ENCODE assay signal across 9 cellular contexts in genomic region chr10:119306964-119307363, GRCh38.
DNase-seq lines count a peak whose midpoint lies in the region; ATAC-seq and TF ChIP-seq lines count a peak whose summit lies in the region.
"Had no signal": no experiment of that assay in that cellular context is flagged by ENCODE, and none has a peak within 500 bp of the region (broad histone marks: within the 10 kb centered on the region; RNA-seq: fewer than 3 reads in every experiment).

No MANE protein-coding gene starts in this region.

- peak; percentile 18 for TF ChIP-seq CTCF in CD4-positive, alpha-beta T cell (IDR thresholded peaks at IDR 0.05)

- H3K4me3 Mint-ChIP-seq in CD4-positive, alpha-beta T cell, result peak overlapping the region; percentile 88
- peak overlapping the region; percentile 68 for H3K4me3 Mint-ChIP-seq in activated naive CD4-positive, alpha-beta T cell treated with anti-CD3 and anti-CD28 coated beads for 36 hours
- H3K4me3 Mint-ChIP-seq in naive B cell, result peak overlapping the region; percentile 66 to 96 (median 87)

- peaks cover 68% of the 10 kb centered on the region for H3K4me1 Mint-ChIP-seq in CD4-positive, alpha-beta T cell (ENCODE audit: low read depth)
- peaks cover 65% of the 10 kb centered on the region for H3K4me1 Mint-ChIP-seq in activated naive CD4-positive, alpha-beta T cell treated with anti-CD3 and anti-CD28 coated beads for 36 hours (ENCODE audit: low read depth)
- peaks cover 86 to 96% (median 95%) of the 10 kb centered on the region in 3 donors for H3K4me1 Mint-ChIP-seq in naive B cell

- no peaks in the 10 kb centered on the region for H3K9me3 Mint-ChIP-seq in CD4-positive, alpha-beta T cell
- H3K9me3 Mint-ChIP-seq in activated naive CD4-positive, alpha-beta T cell treated with anti-CD3 and anti-CD28 coated beads for 36 hours, result no peaks in the 10 kb centered on the region
- H3K9me3 Mint-ChIP-seq in naive B cell, result no peaks in the 10 kb centered on the region

- peak; percentile 7 for ATAC-seq in CD4-positive, alpha-beta T cell (ENCODE audit: poor library complexity)
- peak; percentile 11 for ATAC-seq in HG02884 (IDR thresholded peaks at IDR 0.05; ENCODE audit: unreplicated experiment)
- ATAC-seq in naive B cell (ENCODE audit: low read depth in 2 of 2), result no peak
- ATAC-seq in HG03196 (IDR thresholded peaks at IDR 0.05; ENCODE audit: unreplicated experiment), result no peak
- ATAC-seq in HG02885 (IDR thresholded peaks at IDR 0.05; ENCODE audit: poor library complexity, unreplicated experiment), result no peak

- POLR2A ChIA-PET in CD4-positive, alpha-beta T cell (lab: Charles Lee), result interaction anchor here (1.5 to 3.6 kb wide), 5 partner anchors 36 to 236 kb away, joined by 4 to 63 read pairs (median 9); partner anchors contain the start of genes GRK5, RGS10 and SFXN4

- intact Hi-C loops in CD4-positive, alpha-beta T cell (cut with DNase I, micrococcal nuclease), result loop anchor here (2.0 to 5.0 kb wide), 5 partner anchors 38 to 235 kb away; partner anchors contain the start of genes GRK5 (in 2 of the 2) and RGS10 (in 1 of the 2)
- intact Hi-C loops in activated naive CD4-positive, alpha-beta T cell treated with anti-CD3 and anti-CD28 coated beads for 36 hours (cut with micrococcal nuclease), result loop anchor here (1.0 to 10.0 kb wide), 19 partner anchors 8 to 552 kb away; partner anchors contain the start of genes CACUL1, EIF3A, INPP5F and TIAL1

- peak overlapping the region; percentile 94 for H3K27ac Mint-ChIP-seq in CD4-positive, alpha-beta T cell
- peak overlapping the region; percentile 99 for H3K27ac Mint-ChIP-seq in activated naive CD4-positive, alpha-beta T cell treated with anti-CD3 and anti-CD28 coated beads for 36 hours
- peak overlapping the region; percentile 100 for H3K27ac Mint-ChIP-seq in naive B cell

- no peaks in the 10 kb centered on the region for H3K27me3 Mint-ChIP-seq in CD4-positive, alpha-beta T cell
- H3K27me3 Mint-ChIP-seq in activated naive CD4-positive, alpha-beta T cell treated with anti-CD3 and anti-CD28 coated beads for 36 hours (ENCODE audit: low read depth), result no peaks in the 10 kb centered on the region
- no peaks in the 10 kb centered on the region for H3K27me3 Mint-ChIP-seq in naive B cell

- in situ Hi-C loops in KBM-7 (cut with MboI; ENCODE audit: low pct_unique_long_range_greater_than_20kb, low sequenced_read_pairs), result no loop called here

- no peaks in the 10 kb centered on the region for H3K27me3 ChIP-seq in CD4-positive, alpha-beta T cell (ENCODE audit: control insufficient read depth, insufficient read depth, low read length)

- no peaks in the 10 kb centered on the region for H3K9me3 ChIP-seq in CD4-positive, alpha-beta T cell (ENCODE audit: control insufficient read depth, low read length)

- DNase-seq in CD4-positive, alpha-beta T cell, result no peak
- peak; percentile 58 for DNase-seq in activated naive CD4-positive, alpha-beta T cell treated with anti-CD3 and anti-CD28 coated beads for 36 hours
- DNase-seq in naive B cell (no peak), NCI-H748 (lab: John Stamatoyannopoulos, UW; ENCODE audit: unreplicated experiment) (no peak), KBM-7 (no peak)
- DNase-seq: NCI-H2081 had no signal

- CTCF ChIA-PET in CD4-positive, alpha-beta T cell (lab: Charles Lee), result interaction anchor here (0.7 to 3.2 kb wide), 8 partner anchors 10 to 234 kb away, joined by 3 to 29 read pairs (median 4); partner anchors contain the start of gene GRK5
- CTCF ChIA-PET in activated naive CD4-positive, alpha-beta T cell treated with anti-CD3 and anti-CD28 coated beads for 36 hours (lab: Charles Lee), result interaction anchor here (0.7 to 3.8 kb wide), 9 partner anchors 9 to 107 kb away, joined by 3 to 22 read pairs (median 4); partner anchors contain the start of gene GRK5

- H3K27ac ChIP-seq in CD4-positive, alpha-beta T cell (ENCODE audit: low read depth, low read length), result peak overlapping the region; percentile 94

- no peaks in the 10 kb centered on the region for H3K36me3 Mint-ChIP-seq in CD4-positive, alpha-beta T cell (ENCODE audit: low read depth)
- H3K36me3 Mint-ChIP-seq in activated naive CD4-positive, alpha-beta T cell treated with anti-CD3 and anti-CD28 coated beads for 36 hours (ENCODE audit: low read depth), result no peaks in the 10 kb centered on the region
- peaks cover 0 to 7% of the 10 kb centered on the region in 2 donors for H3K36me3 Mint-ChIP-seq in naive B cell

Comparison
In these comparisons a context has a peak if more than half of its experiments do, and no peak if none do; other contexts are left out.
1. ATAC-seq: peak in CD4-positive, alpha-beta T cell (single experiment) and HG02884 (single experiment); none in naive B cell (0 of 2), HG03196 (single experiment) and HG02885 (single experiment).
2. Peak in every context shown above with its lines, with median percentiles within 50 percentile points of each other: H3K27ac Mint-ChIP-seq and H3K4me3 Mint-ChIP-seq.